ENCODE assay signal across 18 cellular contexts in genomic region chr14:54792288-54792687, GRCh38.
DNase-seq lines count a peak whose midpoint lies in the region; TF ChIP-seq lines count a peak whose summit lies in the region.
"Had no signal": no experiment of that assay in that cellular context is flagged by ENCODE, and none has a peak within 500 bp of the region (broad histone marks: within the 10 kb centered on the region; RNA-seq: fewer than 3 reads in every experiment).

No MANE protein-coding gene starts in this region.

- H3K9me3 Mint-ChIP-seq in endodermal cell (peaks cover 4% of the 10 kb centered on the region), neural progenitor cell (peaks cover 9% of the 10 kb centered on the region)
- H3K9me3 Mint-ChIP-seq: CD4-positive, alpha-beta T cell had no signal

- H3K4me1 ChIP-seq in endodermal cell (ENCODE audit: control insufficient read depth, insufficient read depth, low read length), result no peaks in the 10 kb centered on the region
- peaks cover 15% of the 10 kb centered on the region for H3K4me1 ChIP-seq in neural progenitor cell
- H3K4me1 ChIP-seq: A549, Caco-2 had no signal

- H3K4me1 Mint-ChIP-seq in endodermal cell (peaks cover 8% of the 10 kb centered on the region), neural progenitor cell (peaks cover 22% of the 10 kb centered on the region)

- no peaks in the 10 kb centered on the region for H3K79me2 ChIP-seq in neural progenitor cell (ENCODE audit: low read depth)

- peaks cover 9% of the 10 kb centered on the region for H3K9me3 ChIP-seq in endodermal cell (ENCODE audit: control insufficient read depth, low read length)
- H3K9me3 ChIP-seq in neural progenitor cell (ENCODE audit: low read depth), result no peaks in the 10 kb centered on the region

- peak overlapping the region; percentile 12 for H3K4me2 ChIP-seq in neural progenitor cell
- H3K4me2 ChIP-seq: A549 had no signal

- no peaks in the 10 kb centered on the region for H3K36me3 ChIP-seq in endodermal cell (ENCODE audit: control insufficient read depth, insufficient read depth, low read length)
- H3K36me3 ChIP-seq in neural progenitor cell, result no peaks in the 10 kb centered on the region

- H3K27ac ChIP-seq in endodermal cell (ENCODE audit: low read depth, low read length), result no peak overlapping the region
- H3K27ac ChIP-seq in neural progenitor cell, result no peak overlapping the region
- no peak overlapping the region for H3K27ac ChIP-seq in substantia nigra (ENCODE audit: low read depth, low read length, poor library complexity, severe bottlenecking)
- H3K27ac ChIP-seq: 22Rv1, A549, C4-2B, GM23248 had no signal

- no peak overlapping the region for H3K4me3 Mint-ChIP-seq in endodermal cell
- H3K4me3 Mint-ChIP-seq in neural progenitor cell, result no peak overlapping the region
- H3K4me3 Mint-ChIP-seq: CD4-positive, alpha-beta T cell; IgD-negative memory B cell had no signal

- H3K27ac Mint-ChIP-seq in endodermal cell (no peak overlapping the region), neural progenitor cell (no peak overlapping the region)
- H3K27ac Mint-ChIP-seq: CD4-positive, alpha-beta T cell; IgD-negative memory B cell had no signal

- H3K27me3 Mint-ChIP-seq in endodermal cell (ENCODE audit: insufficient read depth) (peaks cover 9% of the 10 kb centered on the region), neural progenitor cell (ENCODE audit: insufficient read depth, low read depth) (peaks cover 5% of the 10 kb centered on the region)
- H3K27me3 Mint-ChIP-seq: IgD-negative memory B cell had no signal

- H3F3A ChIP-seq in neural progenitor cell (ENCODE audit: low read depth), result peaks cover 11% of the 10 kb centered on the region

- DNase-seq in activated CD8-positive, alpha-beta memory T cell treated with anti-CD3 and anti-CD28 coated beads for 24 hours, result peak; percentile 44
- no peak for DNase-seq in activated CD8-positive, alpha-beta memory T cell treated with anti-CD3 and anti-CD28 coated beads, Interleukin-2, amount 50 U/mL, for 48 hours
- DNase-seq in endodermal cell (peak; percentile 51), neural progenitor cell (ENCODE audit: low spot score) (peak; percentile 15), NCI-H748 (lab: John Stamatoyannopoulos, UW; ENCODE audit: unreplicated experiment) (no peak), NCI-H146 (lab: John Stamatoyannopoulos, UW) (no peak), GM10266 (ENCODE audit: extremely low spot score) (no peak), substantia nigra (lab: John Stamatoyannopoulos, UW) (no peak)
- DNase-seq: AML-193; Caco-2; CD4-positive, alpha-beta T cell; GDM1; GM23248; H7 had no signal

- WGBS in endodermal cell (ENCODE audit: insufficient coverage in 1 of 2, insufficient read length in 1 of 2), 2 experiments, result 75 to 80% methylated on average over 4 to 6 of the region's 6 CpGs

- peak overlapping the region; percentile 55 for H2AFZ ChIP-seq in neural progenitor cell (replicated peaks)
- H2AFZ ChIP-seq: GM23248 had no signal

- TF ChIP-seq CTCF in endodermal cell (conservative IDR thresholded peaks at IDR 0.05) (no peak), neural progenitor cell (IDR thresholded peaks at IDR 0.05) (no peak), GM10266 (IDR thresholded peaks at IDR 0.05; ENCODE audit: control insufficient read depth, insufficient read depth, low read depth, missing control alignments) (no peak)

- H3K9ac ChIP-seq in endodermal cell (ENCODE audit: extremely low read depth, low read length, poor library complexity, severe bottlenecking), result no peak overlapping the region
- no peak overlapping the region for H3K9ac ChIP-seq in neural progenitor cell
- H3K9ac ChIP-seq: GM23248 had no signal

- H3K27me3 ChIP-seq in endodermal cell (ENCODE audit: control insufficient read depth, insufficient read depth, low read length, poor library complexity, severe bottlenecking) (peaks cover 9% of the 10 kb centered on the region), neural progenitor cell (no peaks in the 10 kb centered on the region)

- H3K36me3 Mint-ChIP-seq in endodermal cell (ENCODE audit: low read depth) (no peaks in the 10 kb centered on the region), neural progenitor cell (peaks cover 10% of the 10 kb centered on the region)

- H3K4me3 ChIP-seq in endodermal cell (ENCODE audit: low read length), result no peak overlapping the region
- H3K4me3 ChIP-seq in neural progenitor cell, result no peak overlapping the region
- H3K4me3 ChIP-seq: A549, GM23248 had no signal

- no peaks in the 10 kb centered on the region for H4K20me1 ChIP-seq in neural progenitor cell (ENCODE audit: low read depth)

Comparison
In these comparisons a context has a peak if more than half of its experiments do, and no peak if none do; other contexts are left out.
1. DNase-seq: peak in activated CD8-positive, alpha-beta memory T cell treated with anti-CD3 and anti-CD28 coated beads for 24 hours (single experiment), endodermal cell (single experiment) and neural progenitor cell (single experiment); none in activated CD8-positive, alpha-beta memory T cell treated with anti-CD3 and anti-CD28 coated beads, Interleukin-2, amount 50 U/mL, for 48 hours (single experiment), NCI-H748 (single experiment), NCI-H146 (single experiment), GM10266 (single experiment) and substantia nigra (0 of 49).